ENCODE assay signal across 2 cellular contexts in genomic region chr22:20211409-20211996, GRCh38.
TF ChIP-seq lines count a peak whose summit lies in the region.

No MANE protein-coding gene starts in this region.

TF ChIP-seq in liver, 16 proteins besides CTCF, POLR2A, EP300 and RAD21:
- TF ChIP-seq JUND (IDR thresholded peaks at IDR 0.05): no peak
- TF ChIP-seq, protein P1, sequence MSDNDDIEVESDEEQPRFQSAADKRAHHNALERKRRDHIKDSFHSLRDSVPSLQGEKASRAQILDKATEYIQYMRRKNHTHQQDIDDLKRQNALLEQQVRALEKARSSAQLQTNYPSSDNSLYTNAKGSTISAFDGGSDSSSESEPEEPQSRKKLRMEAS (IDR thresholded peaks at IDR 0.05): no peak
- no peak for TF ChIP-seq ZBTB33 (IDR thresholded peaks at IDR 0.05)
- TF ChIP-seq HNF4G (IDR thresholded peaks at IDR 0.05): no peak
- no peak for TF ChIP-seq SP1 (IDR thresholded peaks at IDR 0.05)
- no peak for TF ChIP-seq YY1 (IDR thresholded peaks at IDR 0.05)
- TF ChIP-seq NR2F2 (IDR thresholded peaks at IDR 0.05): no peak
- TF ChIP-seq FOXA2 (IDR thresholded peaks at IDR 0.05): no peak
- TF ChIP-seq, protein P2, sequence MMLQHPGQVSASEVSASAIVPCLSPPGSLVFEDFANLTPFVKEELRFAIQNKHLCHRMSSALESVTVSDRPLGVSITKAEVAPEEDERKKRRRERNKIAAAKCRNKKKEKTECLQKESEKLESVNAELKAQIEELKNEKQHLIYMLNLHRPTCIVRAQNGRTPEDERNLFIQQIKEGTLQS (IDR thresholded peaks at IDR 0.05): no peak
TF ChIP-seq in liver: peak in this region for 0.

TF ChIP-seq in HepG2, 621 proteins besides CTCF, POLR2A, EP300 and RAD21:
- TF ChIP-seq PHF8 (CRISPR knock-in tag; IDR thresholded peaks at IDR 0.05): no peak
- TF ChIP-seq ZNF276 (CRISPR knock-in tag; IDR thresholded peaks at IDR 0.05; ENCODE audit: low read depth): no peak
- no peak for TF ChIP-seq ZNF383 (CRISPR knock-in tag; IDR thresholded peaks at IDR 0.05; ENCODE audit: borderline replicate concordance)
- TF ChIP-seq BORCS8-MEF2B (CRISPR knock-in tag; IDR thresholded peaks at IDR 0.05): no peak
- TF ChIP-seq HIVEP1 (CRISPR knock-in tag; IDR thresholded peaks at IDR 0.05): no peak
- TF ChIP-seq HDAC2 (CRISPR knock-in tag; IDR thresholded peaks at IDR 0.05): no peak
- TF ChIP-seq CBX5 (CRISPR knock-in tag; IDR thresholded peaks at IDR 0.05; ENCODE audit: borderline replicate concordance): no peak
- TF ChIP-seq ZNF660 (CRISPR knock-in tag; IDR thresholded peaks at IDR 0.05; ENCODE audit: borderline replicate concordance, low read depth): no peak
- TF ChIP-seq KLF12 (CRISPR knock-in tag; IDR thresholded peaks at IDR 0.05; ENCODE audit: borderline replicate concordance): no peak
- TF ChIP-seq ZNF790 (CRISPR knock-in tag; IDR thresholded peaks at IDR 0.05; ENCODE audit: borderline replicate concordance): no peak
- no peak for TF ChIP-seq CREB1 (IDR thresholded peaks at IDR 0.05)
- TF ChIP-seq CREB1 (CRISPR knock-in tag; IDR thresholded peaks at IDR 0.05): no peak
- TF ChIP-seq ZNF282 (IDR thresholded peaks at IDR 0.05; ENCODE audit: partially characterized antibody): no peak
- no peak for TF ChIP-seq NAIF1 (CRISPR knock-in tag; IDR thresholded peaks at IDR 0.05; ENCODE audit: borderline replicate concordance)
- TF ChIP-seq HMGA1 (CRISPR knock-in tag; conservative IDR thresholded peaks at IDR 0.05): no peak
- TF ChIP-seq ZNF678 (CRISPR knock-in tag; IDR thresholded peaks at IDR 0.05): no peak
- no peak for TF ChIP-seq KMT2A (CRISPR knock-in tag; IDR thresholded peaks at IDR 0.05)
